In genomic region chr2:11754705-11755026, GRCh38 we compare ENCODE assay signal across 11 cellular contexts. TPM values are rescaled to one million over a fixed set of nuclear protein-coding genes. Genes with fewer than 3 reads are reported as not detected.
DNase-seq lines count a peak whose midpoint lies in the region; ATAC-seq and TF ChIP-seq lines count a peak whose summit lies in the region.
"Had no signal": no experiment of that assay in that cellular context is flagged by ENCODE, and none has a peak within 500 bp of the region (broad histone marks: within the 10 kb centered on the region; RNA-seq: fewer than 3 reads in every experiment).

No MANE protein-coding gene starts in this region.

- no peak for TF ChIP-seq EP300 in stomach (IDR thresholded peaks at IDR 0.05)

- TF ChIP-seq CTCF in Panc1 (IDR thresholded peaks at IDR 0.05) (no peak), stomach (IDR thresholded peaks at IDR 0.05) (no peak)

- peak in 1 of 2 donors; percentile 6 for ATAC-seq in activated T-cell treated with anti-CD3 and anti-CD28 coated beads, Interleukin-2, amount 50 U/mL, for 72 hours (replicated peaks in 1 of 2)
- ATAC-seq in Panc1: no peak
- no peak for ATAC-seq in HG02759 (IDR thresholded peaks at IDR 0.05; ENCODE audit: unreplicated experiment)

- no peaks in the 10 kb centered on the region for H3K9me3 Mint-ChIP-seq in activated T-cell treated with anti-CD3 and anti-CD28 coated beads, Interleukin-2, amount 50 U/mL, for 72 hours

- no peak for TF ChIP-seq POLR2A in stomach (IDR thresholded peaks at IDR 0.05)

- H3K9me3 ChIP-seq in Panc1 (ENCODE audit: control insufficient read depth, insufficient read depth, low read depth, low read length) (no peaks in the 10 kb centered on the region), esophagus (ENCODE audit: control insufficient read depth in 2 of 2, insufficient read depth in 1 of 2, low read depth in 1 of 2, low read length in 1 of 2) (no peaks in the 10 kb centered on the region), stomach (no peaks in the 10 kb centered on the region)
- H3K9me3 ChIP-seq: BE2C had no signal

- DNase-seq in activated T-cell treated with anti-CD3 and anti-CD28 coated beads, Interleukin-2, amount 50 U/mL, for 72 hours: no peak
- DNase-seq in activated T-cell treated with anti-CD3 and anti-CD28 coated beads, Interleukin-2, amount 50 U/mL, for 48 hours: no peak
- DNase-seq in Panc1 (ENCODE audit: low read depth, low spot score) (no peak), stomach (no peak), C1 segment of cervical spinal cord (lab: John Stamatoyannopoulos, UW) (no peak), AG20443 (ENCODE audit: low spot score) (no peak)
- DNase-seq: BE2C, NCI-H1436 had no signal

- no peaks in the 10 kb centered on the region for H3K27me3 ChIP-seq in Panc1 (ENCODE audit: control insufficient read depth, insufficient read depth, low read length)
- H3K27me3 ChIP-seq in esophagus (ENCODE audit: control insufficient read depth in 1 of 2, insufficient read depth in 2 of 2, low read length in 2 of 2): no peaks in the 10 kb centered on the region
- H3K27me3 ChIP-seq in stomach: no peaks in the 10 kb centered on the region
- H3K27me3 ChIP-seq: BE2C, dorsolateral prefrontal cortex had no signal

- no peaks in the 10 kb centered on the region for H3K27me3 Mint-ChIP-seq in activated T-cell treated with anti-CD3 and anti-CD28 coated beads, Interleukin-2, amount 50 U/mL, for 72 hours (ENCODE audit: low read depth)

- in situ Hi-C loops in Panc1 (cut with HindIII; ENCODE audit: low pct_unique_long_range_greater_than_20kb, low sequenced_read_pairs): no loop called here

- 51 to 88% methylated on average over 2 of the region's 2 CpGs for WGBS in esophagus, 2 donors
- WGBS in stomach, 5 donors: 50 to 84% (median 75%) methylated on average over 2 of the region's 2 CpGs

- BruUV-seq in Panc1 (replicated peaks; lab: Mats Ljungman, UMichigan): no TSS peak

- H3K36me3 ChIP-seq in Panc1 (ENCODE audit: control insufficient read depth, insufficient read depth, low read length): no peaks in the 10 kb centered on the region
- H3K36me3 ChIP-seq in esophagus (ENCODE audit: control insufficient read depth in 2 of 2, insufficient read depth in 2 of 2, low read length in 1 of 2): no peaks in the 10 kb centered on the region
- no peaks in the 10 kb centered on the region for H3K36me3 ChIP-seq in stomach

- H3K4me3 Mint-ChIP-seq in activated T-cell treated with anti-CD3 and anti-CD28 coated beads, Interleukin-2, amount 50 U/mL, for 72 hours: peak overlapping the region; percentile 83 to 87

- H3K4me3 ChIP-seq in Panc1 (ENCODE audit: low read depth in 2 of 2, low read length in 2 of 2): no peak overlapping the region
- H3K4me3 ChIP-seq in esophagus (ENCODE audit: low read depth in 1 of 2, low read length in 2 of 2): no peak overlapping the region
- no peak overlapping the region for H3K4me3 ChIP-seq in stomach

- POLR2A ChIA-PET in Panc1 (lab: Charles Lee): no interaction called here

- H3K27ac ChIP-seq in Panc1 (ENCODE audit: low read length): peak overlapping the region; percentile 77
- H3K27ac ChIP-seq in esophagus (ENCODE audit: low read depth in 2 of 2, low read length in 1 of 2): peak overlapping the region; percentile 69 to 78
- H3K27ac ChIP-seq in stomach: peak overlapping the region in 3 of 5 donors; percentile 76 to 93 (median 82)

- H3K27ac Mint-ChIP-seq in activated T-cell treated with anti-CD3 and anti-CD28 coated beads, Interleukin-2, amount 50 U/mL, for 72 hours: peak overlapping the region; percentile 84

- peaks cover 0 to 5% of the 10 kb centered on the region in 2 donors for H3K36me3 Mint-ChIP-seq in activated T-cell treated with anti-CD3 and anti-CD28 coated beads, Interleukin-2, amount 50 U/mL, for 72 hours (ENCODE audit: insufficient read depth in 2 of 2)

- H3K4me1 ChIP-seq in Panc1 (ENCODE audit: control insufficient read depth, insufficient read depth, low read length) (peaks cover 44% of the 10 kb centered on the region), esophagus (ENCODE audit: control insufficient read depth in 2 of 2, insufficient read depth in 2 of 2, low read length in 1 of 2) (peaks cover 0 to 11% of the 10 kb centered on the region in 2 donors), stomach (peaks cover 30 to 63% (median 35%) of the 10 kb centered on the region in 4 donors)

- intact Hi-C loops in Panc1 (cut with micrococcal nuclease; ENCODE audit: unreplicated experiment) (no loop called here), stomach (cut with DNase I; ENCODE audit: low total_unique reads) (no loop called here)

- peaks cover 95% of the 10 kb centered on the region for H3K4me1 Mint-ChIP-seq in activated T-cell treated with anti-CD3 and anti-CD28 coated beads, Interleukin-2, amount 50 U/mL, for 72 hours (ENCODE audit: low read depth)

- CTCF ChIA-PET in Panc1 (lab: Charles Lee): no interaction called here

RNA-seq across cellular contexts. Expression of gene LPIN1, which starts 8.2 kb away (rescaled TPM):
- 10 to 100 TPM; 45.4 to 63.2 TPM for total RNA-seq in activated T-cell treated with anti-CD3 and anti-CD28 coated beads, Interleukin-2, amount 50 U/mL, for 72 hours
- total RNA-seq in Panc1 (2021; ENCODE audit: unreplicated experiment) (51.8 TPM), stomach (100 to 1,000 TPM in 1 of 5 donors, 10 to 100 TPM in 4; 11.0 to 152 (median 25.0) TPM)
- polyA plus RNA-seq in Panc1 (2012; ENCODE audit: insufficient read length): 23.0 TPM
- polyA plus RNA-seq in esophagus (10 to 100 TPM; 25.5 to 65.4 TPM), stomach (10 to 100 TPM in 2 of 3 donors, 1 to 10 TPM in 1; 7.3 to 19.3 (median 15.1) TPM)
